ENCODE assay signal across 8 cellular contexts in genomic region chr11:133927690-133928627, GRCh38. TPM values are rescaled to one million over a fixed set of nuclear protein-coding genes. Genes with fewer than 3 reads are reported as not detected.
DNase-seq lines count a peak whose midpoint lies in the region; ATAC-seq and TF ChIP-seq lines count a peak whose summit lies in the region.

No MANE protein-coding gene starts in this region.

- H3K4me3 ChIP-seq in testis: no peak overlapping the region

- TF ChIP-seq POLR2A in testis (IDR thresholded peaks at IDR 0.05): no peak

- H3K27me3 ChIP-seq in testis: no peaks in the 10 kb centered on the region

- peak; percentile 64 to 83 (median 72) for TF ChIP-seq CTCF in testis (IDR thresholded peaks at IDR 0.05)

- DNase-seq in COR-L47 (lab: John Stamatoyannopoulos, UW) (peak; percentile 86), NCI-H82 treated with DMSO at 0.1 percent for 48 hours (lab: John Stamatoyannopoulos, UW; ENCODE audit: unreplicated experiment) (peak; percentile 36), fibroblast of gingiva (ENCODE audit: low read depth) (peak; percentile 34), nucleus accumbens (lab: John Stamatoyannopoulos, UW) (peak in 44 of 56 donors; percentile 3 to 75 (median 44)), testis (peak; percentile 80)
- DNase-seq in activated T-cell treated with anti-CD3 and anti-CD28 coated beads, Interleukin-2, amount 50 U/mL, for 1 hour: peak; percentile 79

- no peak overlapping the region for H3K27ac ChIP-seq in testis

- H3K9me3 ChIP-seq in testis: no peaks in the 10 kb centered on the region

- WGBS in testis, 2 donors: 41 to 54% methylated on average over 17 to 36 of the region's 36 CpGs

- peaks cover 2% of the 10 kb centered on the region for H3K4me1 ChIP-seq in testis

- ATAC-seq in GM19463 (IDR thresholded peaks at IDR 0.05; ENCODE audit: unreplicated experiment): peak; percentile 88
- ATAC-seq in HG03571 (IDR thresholded peaks at IDR 0.05; ENCODE audit: unreplicated experiment): peak; percentile 73

- intact Hi-C loops in testis (cut with DNase I; ENCODE audit: low total_unique reads): no loop called here

- H3K36me3 ChIP-seq in testis (ENCODE audit: low read depth, missing control alignments): peaks cover 3% of the 10 kb centered on the region

RNA-seq across cellular contexts. Expression of gene IGSF9B, which starts 28.8 kb away (rescaled TPM):
- total RNA-seq in testis: 100 to 1,000 TPM in 1 of 2 donors, 10 to 100 TPM in 1; 71.9 to 119 TPM
- 16.8 TPM for polyA plus RNA-seq in testis (ENCODE audit: insufficient read depth, low read depth, low replicate concordance)

Comparison
In these comparisons a context has a peak if more than half of its experiments do, and no peak if none do; other contexts are left out.
1. DNase-seq: peak in every context shown above with its lines; median percentile 86 in COR-L47; 80 in testis; 79 in activated T-cell treated with anti-CD3 and anti-CD28 coated beads, Interleukin-2, amount 50 U/mL, for 1 hour; 44 in nucleus accumbens; 36 in NCI-H82 treated with DMSO at 0.1 percent for 48 hours; 34 in fibroblast of gingiva.